Comparison of ENCODE assay signal across 28 cellular contexts in genomic region chr14:31391473-31391872, GRCh38. TPM values are rescaled to one million over a fixed set of nuclear protein-coding genes. Genes with fewer than 3 reads are reported as not detected.
DNase-seq lines count a peak whose midpoint lies in the region; ATAC-seq, FAIRE-seq and TF ChIP-seq lines count a peak whose summit lies in the region.
"Had no signal": no experiment of that assay in that cellular context is flagged by ENCODE, and none has a peak within 500 bp of the region (broad histone marks: within the 10 kb centered on the region; RNA-seq: fewer than 3 reads in every experiment).

No MANE protein-coding gene starts in this region.

- H3K27ac Mint-ChIP-seq in activated CD8-positive, alpha-beta T cell treated with anti-CD3 and anti-CD28 coated beads for 36 hours: peak overlapping the region; percentile 46
- H3K27ac Mint-ChIP-seq in activated CD8-positive, alpha-beta T cell treated with anti-CD3 and anti-CD28 coated beads, Interleukin-2, amount 10 ng/mL, durations not matched to agents 7 days and 5 days: no peak overlapping the region
- peak overlapping the region; percentile 18 for H3K27ac Mint-ChIP-seq in activated T-helper 1 cell treated with anti-CD3 and anti-CD28 coated beads, Interleukin-12 subunit alpha, Interleukin-12 subunit beta, Interleukin-2, Interleukin-4 antibody, amounts not matched to agents 30 ng/mL and 10 ng/mL and 1 ng/mL, durations not matched to agents 14 hours and 24 hours and 36 hours
- H3K27ac Mint-ChIP-seq: CD14-positive monocyte; CD4-positive, alpha-beta memory T cell; CD4-positive, CD25-positive, alpha-beta regulatory T cell; CD8-positive, alpha-beta memory T cell had no signal

- TF ChIP-seq EP300 in HepG2 (IDR thresholded peaks at IDR 0.05; ENCODE audit: low read depth in 2 of 2, low read length in 2 of 2) (no peak), HepG2 (CRISPR knock-in tag; IDR thresholded peaks at IDR 0.05; ENCODE audit: borderline replicate concordance) (no peak)

- H3K4me3 ChIP-seq in HepG2 (replicated peaks in 1 of 3; ENCODE audit: insufficient read depth in 1 of 3, low read depth in 2 of 3, low read length in 3 of 3): no peak overlapping the region
- H3K4me3 ChIP-seq: BLaER1 had no signal

- H3K27me3 ChIP-seq in HepG2 (ENCODE audit: control insufficient read depth in 1 of 2, insufficient read depth in 2 of 2, low read length in 2 of 2): no peaks in the 10 kb centered on the region
- H3K27me3 ChIP-seq: BE2C, BLaER1 had no signal

- H3K27ac ChIP-seq in HepG2 (ENCODE audit: extremely low read length, insufficient read depth, low read length): no peak overlapping the region
- H3K27ac ChIP-seq: BLaER1 had no signal

- peaks cover 28% of the 10 kb centered on the region for H3K4me1 Mint-ChIP-seq in activated CD8-positive, alpha-beta T cell treated with anti-CD3 and anti-CD28 coated beads for 36 hours (ENCODE audit: low read depth)
- H3K4me1 Mint-ChIP-seq in activated CD8-positive, alpha-beta T cell treated with anti-CD3 and anti-CD28 coated beads, Interleukin-2, amount 10 ng/mL, durations not matched to agents 7 days and 5 days (ENCODE audit: low read depth): peaks cover 13% of the 10 kb centered on the region
- H3K4me1 Mint-ChIP-seq in activated T-helper 1 cell treated with anti-CD3 and anti-CD28 coated beads, Interleukin-12 subunit alpha, Interleukin-12 subunit beta, Interleukin-2, Interleukin-4 antibody, amounts not matched to agents 30 ng/mL and 10 ng/mL and 1 ng/mL, durations not matched to agents 14 hours and 24 hours and 36 hours (ENCODE audit: low read depth): peaks cover 41% of the 10 kb centered on the region
- H3K4me1 Mint-ChIP-seq: CD14-positive monocyte; CD8-positive, alpha-beta memory T cell had no signal

- in situ Hi-C loops in HepG2 (cut with HindIII; ENCODE audit: extremely low pct_ligation_motif_present, low pct_unique_long_range_greater_than_20kb): no loop called here

- ATAC-seq in activated CD8-positive, alpha-beta T cell treated with anti-CD3 and anti-CD28 coated beads for 36 hours: no peak
- ATAC-seq in activated CD8-positive, alpha-beta T cell treated with anti-CD3 and anti-CD28 coated beads, Interleukin-2, amount 10 ng/mL, durations not matched to agents 7 days and 5 days: no peak
- ATAC-seq in left colon (peak; percentile 68), HepG2 (no peak), GM19467 (IDR thresholded peaks at IDR 0.05; ENCODE audit: unreplicated experiment) (no peak)

- peak; percentile 15 for FAIRE-seq in G401.6 (lab: Jason Lieb, UNC)
- FAIRE-seq in HepG2 (lab: Jason Lieb, UNC): no peak
- FAIRE-seq: A204.1, GM12891, GM19239 had no signal

- no peaks in the 10 kb centered on the region for H3K27me3 Mint-ChIP-seq in activated CD8-positive, alpha-beta T cell treated with anti-CD3 and anti-CD28 coated beads for 36 hours
- no peaks in the 10 kb centered on the region for H3K27me3 Mint-ChIP-seq in activated CD8-positive, alpha-beta T cell treated with anti-CD3 and anti-CD28 coated beads, Interleukin-2, amount 10 ng/mL, durations not matched to agents 7 days and 5 days (ENCODE audit: low read depth)
- H3K27me3 Mint-ChIP-seq in activated T-helper 1 cell treated with anti-CD3 and anti-CD28 coated beads, Interleukin-12 subunit alpha, Interleukin-12 subunit beta, Interleukin-2, Interleukin-4 antibody, amounts not matched to agents 30 ng/mL and 10 ng/mL and 1 ng/mL, durations not matched to agents 14 hours and 24 hours and 36 hours (ENCODE audit: insufficient read depth): no peaks in the 10 kb centered on the region
- H3K27me3 Mint-ChIP-seq: CD4-positive, alpha-beta memory T cell; CD4-positive, CD25-positive, alpha-beta regulatory T cell; CD8-positive, alpha-beta memory T cell had no signal

- whole genome bisulfite sequencing in HepG2 (ENCODE audit: low lambda C conversion rate): 94% methylated on average over 3 of the region's 3 CpGs

- no peaks in the 10 kb centered on the region for H3K79me2 ChIP-seq in HepG2 (ENCODE audit: insufficient read depth, low read length)

- no TSS peak for BruUV-seq in HepG2 (replicated peaks; lab: Mats Ljungman, UMichigan)

- TF ChIP-seq CTCF in activated CD8-positive, alpha-beta T cell treated with anti-CD3 and anti-CD28 coated beads for 36 hours (IDR thresholded peaks at IDR 0.05): no peak
- no peak for TF ChIP-seq CTCF in HepG2 (CRISPR knock-in tag; IDR thresholded peaks at IDR 0.05)

- no peak overlapping the region for H3K4me2 ChIP-seq in HepG2 (ENCODE audit: low read depth, low read length)
- H3K4me2 ChIP-seq: BLaER1 had no signal

- peaks cover 3 to 19% of the 10 kb centered on the region in 2 experiments; a peak in 3 of 5 replicates for H3K36me3 ChIP-seq in HepG2 (replicated peaks in 1 of 2; ENCODE audit: control insufficient read depth in 1 of 2, insufficient read depth in 2 of 2, low read length in 2 of 2)
- H3K36me3 ChIP-seq: BLaER1 had no signal

- DNase-seq in activated CD8-positive, alpha-beta T cell treated with anti-CD3 and anti-CD28 coated beads for 36 hours: no peak
- no peak for DNase-seq in activated CD8-positive, alpha-beta T cell treated with anti-CD3 and anti-CD28 coated beads, Interleukin-2, amount 10 ng/mL, durations not matched to agents 7 days and 5 days
- DNase-seq in activated T-helper 1 cell treated with anti-CD3 and anti-CD28 coated beads, Interleukin-12 subunit alpha, Interleukin-12 subunit beta, Interleukin-2, Interleukin-4 antibody, amounts not matched to agents 30 ng/mL and 10 ng/mL and 1 ng/mL, durations not matched to agents 14 hours and 24 hours and 36 hours (ENCODE audit: low spot score): no peak
- DNase-seq in left colon (no peak), HepG2 (ENCODE audit: low spot score) (no peak), HUDEP-2 (lab: John Stamatoyannopoulos, UW; ENCODE audit: unreplicated experiment in 76 of 76) (no peak)
- DNase-seq: 8988T; ACHN; BE2C; C1 segment of cervical spinal cord; CD4-positive, alpha-beta memory T cell; CD8-positive, alpha-beta memory T cell; COR-L47; DMS 273 treated with DMSO at 0.1 percent for 48 hours; DMS153; DMS53; DMS79; DND-41; EL; GF-D8 had no signal

- no peak overlapping the region for H3K4me3 Mint-ChIP-seq in activated CD8-positive, alpha-beta T cell treated with anti-CD3 and anti-CD28 coated beads for 36 hours
- no peak overlapping the region for H3K4me3 Mint-ChIP-seq in activated CD8-positive, alpha-beta T cell treated with anti-CD3 and anti-CD28 coated beads, Interleukin-2, amount 10 ng/mL, durations not matched to agents 7 days and 5 days
- no peak overlapping the region for H3K4me3 Mint-ChIP-seq in activated T-helper 1 cell treated with anti-CD3 and anti-CD28 coated beads, Interleukin-12 subunit alpha, Interleukin-12 subunit beta, Interleukin-2, Interleukin-4 antibody, amounts not matched to agents 30 ng/mL and 10 ng/mL and 1 ng/mL, durations not matched to agents 14 hours and 24 hours and 36 hours
- H3K4me3 Mint-ChIP-seq: CD14-positive monocyte; CD4-positive, alpha-beta memory T cell; CD4-positive, CD25-positive, alpha-beta regulatory T cell; CD8-positive, alpha-beta memory T cell had no signal

- H3K9me3 Mint-ChIP-seq in activated CD8-positive, alpha-beta T cell treated with anti-CD3 and anti-CD28 coated beads for 36 hours: no peaks in the 10 kb centered on the region
- no peaks in the 10 kb centered on the region for H3K9me3 Mint-ChIP-seq in activated CD8-positive, alpha-beta T cell treated with anti-CD3 and anti-CD28 coated beads, Interleukin-2, amount 10 ng/mL, durations not matched to agents 7 days and 5 days (ENCODE audit: insufficient read depth)
- peaks cover 5% of the 10 kb centered on the region for H3K9me3 Mint-ChIP-seq in activated T-helper 1 cell treated with anti-CD3 and anti-CD28 coated beads, Interleukin-12 subunit alpha, Interleukin-12 subunit beta, Interleukin-2, Interleukin-4 antibody, amounts not matched to agents 30 ng/mL and 10 ng/mL and 1 ng/mL, durations not matched to agents 14 hours and 24 hours and 36 hours
- H3K9me3 Mint-ChIP-seq: CD14-positive monocyte; CD4-positive, alpha-beta memory T cell; CD4-positive, CD25-positive, alpha-beta regulatory T cell; CD8-positive, alpha-beta memory T cell had no signal

- H3K4me1 ChIP-seq in HepG2 (ENCODE audit: insufficient read depth, low read length): no peaks in the 10 kb centered on the region
- H3K4me1 ChIP-seq: BE2C, BLaER1 had no signal

- no peak overlapping the region for H3K9ac ChIP-seq in HepG2 (ENCODE audit: insufficient read depth, low read depth, low read length)
- H3K9ac ChIP-seq: BLaER1 had no signal

- no peaks in the 10 kb centered on the region for H4K20me1 ChIP-seq in HepG2 (ENCODE audit: insufficient read depth, low read length)
- H4K20me1 ChIP-seq: BLaER1 had no signal

- H3K9me3 ChIP-seq in HepG2 (ENCODE audit: low read length): no peaks in the 10 kb centered on the region
- H3K9me3 ChIP-seq: BE2C, BLaER1 had no signal

- TF ChIP-seq POLR2A in HepG2 (IDR thresholded peaks at IDR 0.05; ENCODE audit: insufficient read depth in 1 of 2, low read depth in 2 of 2, low read length in 2 of 2): no peak

- POLR2A ChIA-PET in activated CD8-positive, alpha-beta T cell treated with anti-CD3 and anti-CD28 coated beads for 36 hours (lab: Charles Lee): no interaction called here
- POLR2A ChIA-PET in activated CD8-positive, alpha-beta T cell treated with anti-CD3 and anti-CD28 coated beads, Interleukin-2, amount 10 ng/mL, durations not matched to agents 7 days and 5 days (lab: Charles Lee): interaction anchor here (1.7 kb wide), 1 partner anchor 29 kb away, joined by 6 read pairs; the partner anchor contains the start of gene HEATR5A
- POLR2A ChIA-PET in HepG2 (lab: Yijun Ruan, JAX): interaction anchor here (2.2 to 7.8 kb wide), 2 partner anchors 28 kb away, joined by 6 to 42 read pairs; partner anchors contain the start of gene HEATR5A

- peaks cover 9% of the 10 kb centered on the region for H3K36me3 Mint-ChIP-seq in activated CD8-positive, alpha-beta T cell treated with anti-CD3 and anti-CD28 coated beads for 36 hours (ENCODE audit: low read depth)
- no peaks in the 10 kb centered on the region for H3K36me3 Mint-ChIP-seq in activated CD8-positive, alpha-beta T cell treated with anti-CD3 and anti-CD28 coated beads, Interleukin-2, amount 10 ng/mL, durations not matched to agents 7 days and 5 days (ENCODE audit: low read depth)
- H3K36me3 Mint-ChIP-seq in activated T-helper 1 cell treated with anti-CD3 and anti-CD28 coated beads, Interleukin-12 subunit alpha, Interleukin-12 subunit beta, Interleukin-2, Interleukin-4 antibody, amounts not matched to agents 30 ng/mL and 10 ng/mL and 1 ng/mL, durations not matched to agents 14 hours and 24 hours and 36 hours (ENCODE audit: low read depth): peaks cover 11% of the 10 kb centered on the region

- intact Hi-C loops in activated CD8-positive, alpha-beta T cell treated with anti-CD3 and anti-CD28 coated beads for 36 hours (cut with micrococcal nuclease): no loop called here
- intact Hi-C loops in activated T-helper 1 cell treated with anti-CD3 and anti-CD28 coated beads, Interleukin-12 subunit alpha, Interleukin-12 subunit beta, Interleukin-2, Interleukin-4 antibody, amounts not matched to agents 30 ng/mL and 10 ng/mL and 1 ng/mL, durations not matched to agents 14 hours and 24 hours and 36 hours (cut with micrococcal nuclease): no loop called here
- intact Hi-C loops in left colon (cut with DNase I, micrococcal nuclease) (no loop called here), HepG2 (cut with micrococcal nuclease; ENCODE audit: unreplicated experiment) (no loop called here)

- H2AFZ ChIP-seq in HepG2 (ENCODE audit: low read length): no peak overlapping the region

- CTCF ChIA-PET in activated CD8-positive, alpha-beta T cell treated with anti-CD3 and anti-CD28 coated beads for 36 hours (lab: Charles Lee): interaction anchor here (1.2 kb wide), 1 partner anchor 28 kb away, joined by 3 read pairs; no protein-coding TSS in a partner anchor
- CTCF ChIA-PET in activated CD8-positive, alpha-beta T cell treated with anti-CD3 and anti-CD28 coated beads, Interleukin-2, amount 10 ng/mL, durations not matched to agents 7 days and 5 days (lab: Charles Lee): interaction anchor here (1.1 to 2.0 kb wide), 2 partner anchors 11 to 29 kb away, joined by 3 to 7 read pairs; partner anchors contain the start of gene HEATR5A
- CTCF ChIA-PET in HepG2 (lab: Yijun Ruan, JAX; ENCODE audit: low intra/inter-chr PET ratio, low total read pairs): no interaction called here

- no peak for TF ChIP-seq RAD21 in HepG2 (CRISPR knock-in tag; IDR thresholded peaks at IDR 0.05)

RNA-seq across cellular contexts. Expression of gene HEATR5A, which starts 28.9 kb away (rescaled TPM):
- 10 to 100 TPM; 12.7 to 15.7 TPM for total RNA-seq in activated CD8-positive, alpha-beta T cell treated with anti-CD3 and anti-CD28 coated beads for 36 hours
- total RNA-seq in activated CD8-positive, alpha-beta T cell treated with anti-CD3 and anti-CD28 coated beads, Interleukin-2, amount 10 ng/mL, durations not matched to agents 7 days and 5 days: 1 to 10 TPM; 8.5 to 9.4 TPM
- total RNA-seq in activated T-helper 1 cell treated with anti-CD3 and anti-CD28 coated beads, Interleukin-12 subunit alpha, Interleukin-12 subunit beta, Interleukin-2, Interleukin-4 antibody, amounts not matched to agents 30 ng/mL and 10 ng/mL and 1 ng/mL, durations not matched to agents 14 hours and 24 hours and 36 hours: 26.4 and 31.0 TPM in 2 replicates
- total RNA-seq in left colon: 10 to 100 TPM; 60.4 to 69.6 TPM
- 105 and 172 TPM in 2 replicates for total RNA-seq in HepG2 (2016; rRNA removed; fragmentation: Illumina TruSeq; extraction: Trizol)
- total RNA-seq in HepG2 (2016; cell fraction: cytosol; rRNA removed; fragmentation: Illumina TruSeq; extraction: Trizol; ENCODE audit: low read depth): 20.4 and 21.9 TPM in 2 replicates
- 101 and 173 TPM in 2 replicates for total RNA-seq in HepG2 (2016; cell fraction: insoluble cytoplasmic fraction; rRNA removed; fragmentation: Illumina TruSeq; extraction: Trizol)
- 25.0 and 28.4 TPM in 2 replicates for total RNA-seq in HepG2 (2016; cell fraction: membrane; rRNA removed; fragmentation: Illumina TruSeq; extraction: Trizol)
- 106 and 117 TPM in 2 replicates for total RNA-seq in HepG2 (2016; cell fraction: nucleus; rRNA removed; fragmentation: Illumina TruSeq; extraction: Trizol)
- polyA plus RNA-seq in HepG2 (2011; rRNA removed): 35.4 and 36.4 TPM in 2 replicates
- polyA plus RNA-seq in HepG2 (2011; cell fraction: cytosol; rRNA removed): 18.7 and 28.7 TPM in 2 replicates
- 17.1 and 21.5 TPM in 2 replicates for polyA plus RNA-seq in HepG2 (2011; cell fraction: nucleus; rRNA removed)
- polyA plus RNA-seq in HepG2 (2012): 36.1 and 45.9 TPM in 2 replicates
- 7.9 and 8.6 TPM in 2 replicates for polyA plus RNA-seq in HepG2 (2016; cell fraction: cytosol; fragmentation: Illumina TruSeq; extraction: Trizol; ENCODE audit: low read depth)
- 69.4 and 72.9 TPM in 2 replicates for polyA plus RNA-seq in HepG2 (2016; cell fraction: insoluble cytoplasmic fraction; fragmentation: Illumina TruSeq; extraction: Trizol; ENCODE audit: low read depth)
- 11.9 and 12.6 TPM in 2 replicates for polyA plus RNA-seq in HepG2 (2016; cell fraction: membrane; fragmentation: Illumina TruSeq; extraction: Trizol; ENCODE audit: low read depth)
- polyA plus RNA-seq in HepG2 (2016; cell fraction: nucleus; fragmentation: Illumina TruSeq; extraction: Trizol; ENCODE audit: insufficient read depth, low read depth): 46.2 and 49.9 TPM in 2 replicates
- 118 and 198 TPM in 2 replicates for polyA minus RNA-seq in HepG2 (2011; rRNA and poly(A)+ RNA removed; ENCODE audit: low replicate concordance)
- polyA minus RNA-seq in HepG2 (2011; cell fraction: cytosol; rRNA and poly(A)+ RNA removed): 44.9 and 53.1 TPM in 2 replicates
- polyA minus RNA-seq in HepG2 (2011; cell fraction: nucleus; rRNA and poly(A)+ RNA removed): 106 and 121 TPM in 2 replicates
